In the genomic region with DNA sequence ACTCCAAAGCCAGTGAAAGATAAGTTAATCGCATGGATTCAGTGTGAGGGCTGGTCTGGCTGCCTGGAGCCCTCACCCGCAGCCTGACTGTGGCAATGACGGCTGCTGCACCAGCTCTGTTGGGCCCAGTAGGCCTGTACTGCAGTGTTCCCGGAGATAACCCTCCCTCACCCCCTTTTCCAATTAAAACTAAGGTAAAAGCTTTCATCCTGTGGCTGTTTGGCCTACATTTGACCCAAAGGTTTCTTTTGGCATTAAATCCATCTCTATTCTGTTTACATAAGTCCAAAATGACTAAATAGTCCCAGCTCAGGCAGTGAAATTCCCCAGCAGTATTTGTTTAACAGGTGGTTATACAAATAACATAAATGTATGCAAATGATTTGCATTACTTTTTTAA, we compare ENCODE assay signal across 16 cellular contexts.
A peak's percentile ranks its signal among the peaks of the same experiment; 100 is the strongest.
DNase-seq lines count a peak whose midpoint lies in the region; ATAC-seq, FAIRE-seq and TF ChIP-seq lines count a peak whose summit lies in the region.
"Had no signal": no experiment of that assay in that cellular context is flagged by ENCODE, and none has a peak within 500 bp of the region (broad histone marks: within the 10 kb centered on the region; RNA-seq: fewer than 3 reads in every experiment).

No MANE protein-coding gene starts in this region.

- no peak overlapping the region for H3K4me3 ChIP-seq in LNCaP clone FGC (ENCODE audit: low read depth, low read length)
- H3K4me3 ChIP-seq in ascending aorta: no peak overlapping the region
- no peak overlapping the region for H3K4me3 ChIP-seq in pancreas
- H3K4me3 ChIP-seq in mesendoderm (ENCODE audit: low read length): no peak overlapping the region
- H3K4me3 ChIP-seq: gastrocnemius medialis had no signal

- DNase-seq in G401 (ENCODE audit: low spot score): peak; percentile 45
- peak; percentile 89 for DNase-seq in LNCaP clone FGC (ENCODE audit: low read depth)
- no peak for DNase-seq in ascending aorta (ENCODE audit: low spot score in 2 of 2)
- peak in 1 of 6 donors; percentile 23 for DNase-seq in pancreas
- no peak for DNase-seq in mesendoderm
- no peak for DNase-seq in HEK293T (ENCODE audit: extremely low spot score)
- no peak for DNase-seq in NCI-H1694 treated with DMSO at 0.1 percent for 48 hours (lab: John Stamatoyannopoulos, UW)
- DNase-seq: activated CD4-positive, alpha-beta memory T cell treated with anti-CD3 and anti-CD28 coated beads, Interleukin-2, amount 10 ng/mL, durations not matched to agents 7 days and 5 days; aorta; effector memory CD4-positive, alpha-beta T cell; EL; gastrocnemius medialis; NCI-H1105; NCI-H446 had no signal

- peaks cover 14% of the 10 kb centered on the region for H3K79me1 ChIP-seq in mesendoderm (ENCODE audit: low read length)

- peak; percentile 40 to 93 (median 80) for ATAC-seq in pancreas
- ATAC-seq: activated T-helper 17 cell treated with anti-CD3 and anti-CD28 coated beads, Interleukin-2, amount 50 U/mL, for 72 hours; gastrocnemius medialis had no signal

- H4K8ac ChIP-seq in mesendoderm (ENCODE audit: low read depth, low read length): no peak overlapping the region

- H4K5ac ChIP-seq in mesendoderm (ENCODE audit: low read length): no peak overlapping the region

- no peak overlapping the region for H3K9ac ChIP-seq in mesendoderm (ENCODE audit: low read length)

- POLR2A ChIA-PET in HEK293T (lab: Yijun Ruan, JAX): no interaction called here

- H3K4ac ChIP-seq in mesendoderm (ENCODE audit: low read depth, low read length): no peak overlapping the region

- H3K4me1 ChIP-seq in ascending aorta (peaks cover 0 to 18% of the 10 kb centered on the region in 2 donors), pancreas (peaks cover 0 to 9% (median 0%) of the 10 kb centered on the region in 3 donors), mesendoderm (ENCODE audit: control insufficient read depth, low read depth, low read length) (no peaks in the 10 kb centered on the region)

- peak overlapping the region; percentile 8 to 45 for H3K27ac ChIP-seq in ascending aorta
- H3K27ac ChIP-seq in pancreas: peak overlapping the region in 1 of 4 donors; percentile 47
- no peak overlapping the region for H3K27ac ChIP-seq in mesendoderm (ENCODE audit: low read depth, low read length)

- intact Hi-C loops in ascending aorta (cut with DNase I): no loop called here
- intact Hi-C loops in pancreas (cut with DNase I): no loop called here

- TF ChIP-seq CTCF in LNCaP clone FGC (IDR thresholded peaks at IDR 0.05; ENCODE audit: control insufficient read depth, extremely low read depth, insufficient read depth) (no peak), ascending aorta (IDR thresholded peaks at IDR 0.05) (no peak), pancreas (IDR thresholded peaks at IDR 0.05) (no peak)

- in situ Hi-C loops in G401 (cut with HindIII; ENCODE audit: low sequenced_read_pairs): no loop called here

- H3K36me3 ChIP-seq in ascending aorta (peaks cover 12 to 32% of the 10 kb centered on the region in 2 donors), pancreas (no peaks in the 10 kb centered on the region), mesendoderm (ENCODE audit: control insufficient read depth, insufficient read depth, low read length) (peaks cover 8% of the 10 kb centered on the region)

- H3K27me3 ChIP-seq in ascending aorta (no peaks in the 10 kb centered on the region), pancreas (no peaks in the 10 kb centered on the region), mesendoderm (ENCODE audit: insufficient read depth, low read length, poor library complexity) (no peaks in the 10 kb centered on the region)
- H3K27me3 ChIP-seq: gastrocnemius medialis had no signal

- H3K9me3 ChIP-seq in ascending aorta (no peaks in the 10 kb centered on the region), pancreas (no peaks in the 10 kb centered on the region)
- H3K9me3 ChIP-seq: gastrocnemius medialis had no signal

- no peak overlapping the region for H2BK5ac ChIP-seq in mesendoderm (ENCODE audit: low read length)

- no peak for FAIRE-seq in pancreas (lab: Jason Lieb, UNC)
- FAIRE-seq: RCC 7860 had no signal

- 13 to 24% methylated on average over 4 of the region's 4 CpGs for WGBS in pancreas, 2 donors
- no CpG with 5 or more reads among the region's 4 CpGs for WGBS in mesendoderm (ENCODE audit: extremely low coverage, insufficient coverage, low lambda C conversion rate)

- no peak overlapping the region for H3K18ac ChIP-seq in mesendoderm (ENCODE audit: low read length)

- H3K23ac ChIP-seq in mesendoderm (ENCODE audit: low read length): no peak overlapping the region

- no peak overlapping the region for H3K56ac ChIP-seq in mesendoderm (ENCODE audit: low read length)

- no peak overlapping the region for H3K4me2 ChIP-seq in mesendoderm (ENCODE audit: low read length)

- H2BK15ac ChIP-seq in mesendoderm (replicated peaks; ENCODE audit: low read depth): no peak overlapping the region

- no peak overlapping the region for H2BK120ac ChIP-seq in mesendoderm (ENCODE audit: low read depth, low read length)

- peaks cover 7% of the 10 kb centered on the region for H3K79me2 ChIP-seq in mesendoderm (ENCODE audit: control insufficient read depth, insufficient read depth, low read length)

- CTCF ChIA-PET in HEK293T (lab: Yijun Ruan, JAX): no interaction called here

- H2AK5ac ChIP-seq in mesendoderm (ENCODE audit: low read length): no peak overlapping the region

TF ChIP-seq in HEK293T, 16 proteins besides CTCF, POLR2A, EP300 and RAD21:
- no peak for TF ChIP-seq FOXK2 (IDR thresholded peaks at IDR 0.05)
- no peak for TF ChIP-seq ZNF384 (IDR thresholded peaks at IDR 0.05)
- TF ChIP-seq, protein P1, sequence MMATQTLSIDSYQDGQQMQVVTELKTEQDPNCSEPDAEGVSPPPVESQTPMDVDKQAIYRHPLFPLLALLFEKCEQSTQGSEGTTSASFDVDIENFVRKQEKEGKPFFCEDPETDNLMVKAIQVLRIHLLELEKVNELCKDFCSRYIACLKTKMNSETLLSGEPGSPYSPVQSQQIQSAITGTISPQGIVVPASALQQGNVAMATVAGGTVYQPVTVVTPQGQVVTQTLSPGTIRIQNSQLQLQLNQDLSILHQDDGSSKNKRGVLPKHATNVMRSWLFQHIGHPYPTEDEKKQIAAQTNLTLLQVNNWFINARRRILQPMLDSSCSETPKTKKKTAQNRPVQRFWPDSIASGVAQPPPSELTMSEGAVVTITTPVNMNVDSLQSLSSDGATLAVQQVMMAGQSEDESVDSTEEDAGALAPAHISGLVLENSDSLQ (IDR thresholded peaks at IDR 0.05): no peak
- TF ChIP-seq LEF1 (IDR thresholded peaks at IDR 0.05; ENCODE audit: borderline replicate concordance): no peak
- TF ChIP-seq ELF4 (IDR thresholded peaks at IDR 0.05): no peak
- no peak for TF ChIP-seq TARDBP (IDR thresholded peaks at IDR 0.05)
- TF ChIP-seq CTBP1 (IDR thresholded peaks at IDR 0.05; ENCODE audit: borderline replicate concordance): no peak

Comparison
In these comparisons a context has a peak if more than half of its experiments do, and no peak if none do; other contexts are left out.
1. DNase-seq: peak in G401 (single experiment) and LNCaP clone FGC (single experiment); none in ascending aorta (0 of 2), mesendoderm (single experiment), HEK293T (single experiment) and NCI-H1694 treated with DMSO at 0.1 percent for 48 hours (single experiment).